Comparison of ENCODE assay signal across 10 cellular contexts in genomic region chr20:47332381-47333206, GRCh38. TPM values are rescaled to one million over a fixed set of nuclear protein-coding genes. Genes with fewer than 3 reads are reported as not detected.
DNase-seq lines count a peak whose midpoint lies in the region; ATAC-seq and TF ChIP-seq lines count a peak whose summit lies in the region.
"Had no signal": no experiment of that assay in that cellular context is flagged by ENCODE, and none has a peak within 500 bp of the region (broad histone marks: within the 10 kb centered on the region; RNA-seq: fewer than 3 reads in every experiment).

No MANE protein-coding gene starts in this region.

- H3K36me3 Mint-ChIP-seq in activated T-cell treated with anti-CD3 and anti-CD28 coated beads, Interleukin-2, amount 50 U/mL, for 24 hours (ENCODE audit: low read depth) = peaks cover 70% of the 10 kb centered on the region

- H3K4me3 ChIP-seq in muscle layer of colon (ENCODE audit: low read depth in 1 of 2, low read length in 2 of 2) (no peak overlapping the region), thoracic aorta (no peak overlapping the region)
- H3K4me3 ChIP-seq: uterus had no signal

- no peak overlapping the region for H3K4me3 Mint-ChIP-seq in activated T-cell treated with anti-CD3 and anti-CD28 coated beads, Interleukin-2, amount 50 U/mL, for 24 hours

- H3K9me3 Mint-ChIP-seq in activated T-cell treated with anti-CD3 and anti-CD28 coated beads, Interleukin-2, amount 50 U/mL, for 24 hours = no peaks in the 10 kb centered on the region

- peak overlapping the region; percentile 92 for H3K27ac ChIP-seq in caudate nucleus (ENCODE audit: low read depth, low read length)
- H3K27ac ChIP-seq in muscle layer of colon (ENCODE audit: low read depth, low read length) = peak overlapping the region; percentile 53
- peak overlapping the region; percentile 78 to 88 for H3K27ac ChIP-seq in thoracic aorta

- no peaks in the 10 kb centered on the region for H3K27me3 Mint-ChIP-seq in activated T-cell treated with anti-CD3 and anti-CD28 coated beads, Interleukin-2, amount 50 U/mL, for 24 hours

- no peak for ATAC-seq in thoracic aorta (ENCODE audit: insufficient number of reproducible peaks, low FRiP score, low read depth)
- ATAC-seq in GM21619 (IDR thresholded peaks at IDR 0.05; ENCODE audit: unreplicated experiment) = no peak
- ATAC-seq: left lobe of liver had no signal

- H3K27me3 ChIP-seq in muscle layer of colon (ENCODE audit: control insufficient read depth in 1 of 2, insufficient read depth in 2 of 2, low read length in 2 of 2) (no peaks in the 10 kb centered on the region), thoracic aorta (replicated peaks; ENCODE audit: insufficient read depth) (no peaks in the 10 kb centered on the region)
- H3K27me3 ChIP-seq: uterus had no signal

- H3K9me3 ChIP-seq in muscle layer of colon (ENCODE audit: low read length) (no peaks in the 10 kb centered on the region), thoracic aorta (no peaks in the 10 kb centered on the region)
- H3K9me3 ChIP-seq: uterus had no signal

- H3K27ac Mint-ChIP-seq in activated T-cell treated with anti-CD3 and anti-CD28 coated beads, Interleukin-2, amount 50 U/mL, for 24 hours = peak overlapping the region; percentile 78

- H3K4me1 ChIP-seq in muscle layer of colon (ENCODE audit: insufficient read depth, low read length) (peaks cover 77% of the 10 kb centered on the region), thoracic aorta (ENCODE audit: control insufficient read depth in 1 of 2, low read depth in 2 of 2) (peaks cover 42 to 93% of the 10 kb centered on the region in 2 donors)

- DNase-seq in activated T-cell treated with anti-CD3 and anti-CD28 coated beads, Interleukin-2, amount 50 U/mL, for 24 hours = no peak
- DNase-seq in activated T-cell treated with anti-CD3 and anti-CD28 coated beads, Interleukin-2, amount 50 U/mL, for 48 hours = no peak
- DNase-seq in caudate nucleus (lab: John Stamatoyannopoulos, UW) = no peak
- no peak for DNase-seq in thoracic aorta (ENCODE audit: low spot score)
- no peak for DNase-seq in NCI-H345 treated with DMSO at 0.1 percent for 48 hours (lab: John Stamatoyannopoulos, UW; ENCODE audit: unreplicated experiment)
- DNase-seq in glomerular visceral epithelial cell (ENCODE audit: extremely low spot score) = no peak
- DNase-seq: uterus had no signal

- H3K4me1 Mint-ChIP-seq in activated T-cell treated with anti-CD3 and anti-CD28 coated beads, Interleukin-2, amount 50 U/mL, for 24 hours (ENCODE audit: low read depth) = peaks cover 70% of the 10 kb centered on the region

- H3K9ac ChIP-seq in muscle layer of colon (ENCODE audit: low read length) = no peak overlapping the region

- TF ChIP-seq CTCF in thoracic aorta (IDR thresholded peaks at IDR 0.05) = no peak

- no peaks in the 10 kb centered on the region for H3K36me3 ChIP-seq in muscle layer of colon (ENCODE audit: insufficient read depth, low read length)
- no peaks in the 10 kb centered on the region for H3K36me3 ChIP-seq in thoracic aorta
- H3K36me3 ChIP-seq: uterus had no signal

RNA-seq across cellular contexts. Expression of gene ZMYND8, which starts 23.9 kb away (rescaled TPM):
- total RNA-seq in thoracic aorta = 10 to 100 TPM; 17.9 to 27.2 TPM
